In the genomic region with DNA sequence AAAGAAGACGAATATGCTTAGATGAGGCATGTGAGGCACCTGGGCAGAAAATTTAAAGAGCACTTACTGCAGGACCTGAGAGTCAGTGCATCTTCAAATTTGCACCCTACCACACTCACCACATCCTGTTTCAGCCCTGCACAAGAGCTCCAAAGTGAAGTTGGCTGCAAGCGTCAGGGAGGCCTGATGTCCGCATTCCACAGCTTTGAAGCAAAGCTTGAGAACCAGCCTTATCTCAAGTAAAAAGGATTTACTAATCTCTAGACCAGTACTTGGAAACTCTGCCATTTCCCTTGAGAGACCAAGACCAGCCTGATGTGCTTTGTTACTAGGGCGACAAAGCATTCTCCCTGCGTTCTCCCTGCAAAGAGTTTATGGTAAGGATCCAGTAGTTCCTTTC, we compare ENCODE assay signal across 8 cellular contexts. TPM values are rescaled to one million over a fixed set of nuclear protein-coding genes. Genes with fewer than 3 reads are reported as not detected.
DNase-seq lines count a peak whose midpoint lies in the region; ATAC-seq, FAIRE-seq and TF ChIP-seq lines count a peak whose summit lies in the region.

No MANE protein-coding gene starts in this region.

- no peak overlapping the region for H3K9ac ChIP-seq in HepG2 (ENCODE audit: insufficient read depth, low read depth, low read length)

- DNase-seq in T-helper 17 cell (peak in 1 of 3 donors; percentile 15), fibroblast of the aortic adventitia (ENCODE audit: low read depth) (peak; percentile 98), HepG2 (ENCODE audit: low spot score) (no peak), AG08396 (ENCODE audit: low spot score) (no peak), NCI-H2029 treated with DMSO at 0.1 percent for 48 hours (lab: John Stamatoyannopoulos, UW) (no peak), cortex of kidney (lab: John Stamatoyannopoulos, UW) (no peak)

- in situ Hi-C loops in HepG2 (cut with HindIII; ENCODE audit: extremely low pct_ligation_motif_present, low pct_unique_long_range_greater_than_20kb): loop anchor here (25.0 kb wide), 1 partner anchor 404 kb away; a partner anchor contains a TSS

- intact Hi-C loops in HepG2 (cut with micrococcal nuclease; ENCODE audit: unreplicated experiment): no loop called here

- peaks cover 31% of the 10 kb centered on the region for H3K4me1 ChIP-seq in HepG2 (ENCODE audit: insufficient read depth, low read length)

- H3K36me3 ChIP-seq in HepG2 (replicated peaks in 1 of 2; ENCODE audit: control insufficient read depth in 1 of 2, insufficient read depth in 2 of 2, low read length in 2 of 2): no peaks in the 10 kb centered on the region

- CTCF ChIA-PET in HepG2 (lab: Yijun Ruan, JAX; ENCODE audit: low intra/inter-chr PET ratio, low total read pairs): no interaction called here

- no peaks in the 10 kb centered on the region; a peak in 1 of 5 replicates for H3K27me3 ChIP-seq in HepG2 (ENCODE audit: control insufficient read depth in 1 of 2, insufficient read depth in 2 of 2, low read length in 2 of 2)

- no peak for FAIRE-seq in HepG2 (lab: Jason Lieb, UNC)

- peak overlapping the region; percentile 80 for H3K4me3 Mint-ChIP-seq in T-helper 17 cell

- no peak for TF ChIP-seq RAD21 in HepG2 (CRISPR knock-in tag; IDR thresholded peaks at IDR 0.05)

- TF ChIP-seq CTCF in fibroblast of the aortic adventitia (IDR thresholded peaks at IDR 0.05; ENCODE audit: insufficient read depth, low read length) (no peak), HepG2 (CRISPR knock-in tag; IDR thresholded peaks at IDR 0.05) (no peak)

- H3K9me3 ChIP-seq in T-helper 17 cell (ENCODE audit: control insufficient read depth, low read length, poor library complexity, severe bottlenecking): no peaks in the 10 kb centered on the region
- no peaks in the 10 kb centered on the region for H3K9me3 ChIP-seq in HepG2 (ENCODE audit: low read length)

- H2AFZ ChIP-seq in HepG2 (ENCODE audit: low read length): no peak overlapping the region

- peaks cover 28% of the 10 kb centered on the region for H3K4me1 Mint-ChIP-seq in T-helper 17 cell

- no peak overlapping the region for H3K27ac Mint-ChIP-seq in T-helper 17 cell

- H3K4me3 ChIP-seq in fibroblast of the aortic adventitia (ENCODE audit: low read depth, low read length) (no peak overlapping the region), HepG2 (replicated peaks in 1 of 3; ENCODE audit: insufficient read depth in 1 of 3, low read depth in 2 of 3, low read length in 3 of 3) (no peak overlapping the region)

- BruUV-seq in HepG2 (replicated peaks; lab: Mats Ljungman, UMichigan): no TSS peak

- 54% methylated on average over 5 of the region's 5 CpGs for WGBS in HepG2 (ENCODE audit: low lambda C conversion rate)

- TF ChIP-seq EP300 in HepG2 (IDR thresholded peaks at IDR 0.05; ENCODE audit: low read depth in 2 of 2, low read length in 2 of 2) (no peak), HepG2 (CRISPR knock-in tag; IDR thresholded peaks at IDR 0.05; ENCODE audit: borderline replicate concordance) (no peak)

- no peaks in the 10 kb centered on the region for H4K20me1 ChIP-seq in HepG2 (ENCODE audit: insufficient read depth, low read length)

- H3K4me2 ChIP-seq in HepG2 (ENCODE audit: low read depth, low read length): no peak overlapping the region

- H3K27ac ChIP-seq in HepG2 (ENCODE audit: extremely low read length, insufficient read depth, low read length): no peak overlapping the region

- TF ChIP-seq POLR2A in HepG2 (IDR thresholded peaks at IDR 0.05; ENCODE audit: insufficient read depth in 1 of 2, low read depth in 2 of 2, low read length in 2 of 2): no peak

- H3K79me2 ChIP-seq in HepG2 (ENCODE audit: insufficient read depth, low read length): peaks cover 16% of the 10 kb centered on the region

- H3K27me3 Mint-ChIP-seq in T-helper 17 cell: no peaks in the 10 kb centered on the region

- POLR2A ChIA-PET in HepG2 (lab: Yijun Ruan, JAX): interaction anchor here (1.7 kb wide), 1 partner anchor 77 kb away, joined by 4 read pairs; a partner anchor contains a TSS

- H3K36me3 Mint-ChIP-seq in T-helper 17 cell (ENCODE audit: low read depth): no peaks in the 10 kb centered on the region

- ATAC-seq in GM18858 (IDR thresholded peaks at IDR 0.05; ENCODE audit: unreplicated experiment): peak; percentile 28
- peak; percentile 58 for ATAC-seq in HG02885 (IDR thresholded peaks at IDR 0.05; ENCODE audit: poor library complexity, unreplicated experiment)
- ATAC-seq in T-helper 17 cell: peak; percentile 27
- ATAC-seq in HepG2: no peak

TF ChIP-seq in HepG2, 621 proteins besides CTCF, POLR2A, EP300 and RAD21 (continues in another document):
- TF ChIP-seq MBD4 (IDR thresholded peaks at IDR 0.05; ENCODE audit: borderline replicate concordance, low read length): no peak
- TF ChIP-seq HNRNPK (IDR thresholded peaks at IDR 0.05; ENCODE audit: low read depth, low read length, poor library complexity, severe bottlenecking): no peak
- TF ChIP-seq MED8 (CRISPR knock-in tag; IDR thresholded peaks at IDR 0.05; ENCODE audit: insufficient replicate concordance): no peak
- no peak for TF ChIP-seq ZNF138 (CRISPR knock-in tag; IDR thresholded peaks at IDR 0.05; ENCODE audit: low read depth)
- TF ChIP-seq EZH2 (conservative IDR thresholded peaks at IDR 0.05; ENCODE audit: low read depth, low read length): no peak
- no peak for TF ChIP-seq SRF (IDR thresholded peaks at IDR 0.05; ENCODE audit: low read depth, low read length)

RNA-seq across cellular contexts. Expression of a gene that starts 3.4 kb away (rescaled TPM):
- total RNA-seq in T-helper 17 cell (10 to 100 TPM; 34.2 to 40.4 TPM), fibroblast of the aortic adventitia (ENCODE audit: low replicate concordance) (77.7 and 95.7 TPM in 2 replicates), HepG2 (2016; rRNA removed; fragmentation: Illumina TruSeq; extraction: Trizol) (96.6 and 166 TPM in 2 replicates)
- total RNA-seq in HepG2 (2016; cell fraction: cytosol; rRNA removed; fragmentation: Illumina TruSeq; extraction: Trizol; ENCODE audit: low read depth): 36.4 and 45.6 TPM in 2 replicates
- 99.9 and 166 TPM in 2 replicates for total RNA-seq in HepG2 (2016; cell fraction: insoluble cytoplasmic fraction; rRNA removed; fragmentation: Illumina TruSeq; extraction: Trizol)
- 85.2 and 99.8 TPM in 2 replicates for total RNA-seq in HepG2 (2016; cell fraction: membrane; rRNA removed; fragmentation: Illumina TruSeq; extraction: Trizol)
- total RNA-seq in HepG2 (2016; cell fraction: nucleus; rRNA removed; fragmentation: Illumina TruSeq; extraction: Trizol): 44.0 and 50.3 TPM in 2 replicates
- polyA plus RNA-seq in HepG2 (2011; rRNA removed): 26.9 and 35.1 TPM in 2 replicates
- polyA plus RNA-seq in HepG2 (2011; cell fraction: cytosol; rRNA removed): 14.0 and 22.3 TPM in 2 replicates
- 9.7 and 13.3 TPM in 2 replicates for polyA plus RNA-seq in HepG2 (2011; cell fraction: nucleus; rRNA removed)
- 44.4 and 56.1 TPM in 2 replicates for polyA plus RNA-seq in HepG2 (2012)
- polyA plus RNA-seq in HepG2 (2016; cell fraction: cytosol; fragmentation: Illumina TruSeq; extraction: Trizol; ENCODE audit: low read depth): 29.3 and 47.9 TPM in 2 replicates
- 142 and 145 TPM in 2 replicates for polyA plus RNA-seq in HepG2 (2016; cell fraction: insoluble cytoplasmic fraction; fragmentation: Illumina TruSeq; extraction: Trizol; ENCODE audit: low read depth)
- polyA plus RNA-seq in HepG2 (2016; cell fraction: membrane; fragmentation: Illumina TruSeq; extraction: Trizol; ENCODE audit: low read depth): 58.2 and 68.6 TPM in 2 replicates
- 60.3 and 61.7 TPM in 2 replicates for polyA plus RNA-seq in HepG2 (2016; cell fraction: nucleus; fragmentation: Illumina TruSeq; extraction: Trizol; ENCODE audit: insufficient read depth, low read depth)
- 5.9 and 8.2 TPM in 2 replicates for polyA minus RNA-seq in HepG2 (2011; rRNA and poly(A)+ RNA removed; ENCODE audit: low replicate concordance)
- polyA minus RNA-seq in HepG2 (2011; cell fraction: cytosol; rRNA and poly(A)+ RNA removed): 58.7 and 64.4 TPM in 2 replicates
- polyA minus RNA-seq in HepG2 (2011; cell fraction: nucleus; rRNA and poly(A)+ RNA removed): 32.3 and 35.6 TPM in 2 replicates

RNA-seq across cellular contexts. Expression of a gene that starts 16.6 kb away (rescaled TPM):
- 10 to 100 TPM in 1 of 2 donors, 1 to 10 TPM in 1; 8.0 to 10.0 TPM for total RNA-seq in T-helper 17 cell
- total RNA-seq in fibroblast of the aortic adventitia (ENCODE audit: low replicate concordance): 14.9 and 22.2 TPM in 2 replicates
- 3.0 and 3.6 TPM in 2 replicates for total RNA-seq in HepG2 (2016; rRNA removed; fragmentation: Illumina TruSeq; extraction: Trizol)
- total RNA-seq in HepG2 (2016; cell fraction: cytosol; rRNA removed; fragmentation: Illumina TruSeq; extraction: Trizol; ENCODE audit: low read depth): 10.4 and 13.3 TPM in 2 replicates
- total RNA-seq in HepG2 (2016; cell fraction: insoluble cytoplasmic fraction; rRNA removed; fragmentation: Illumina TruSeq; extraction: Trizol): 2.7 and 4.7 TPM in 2 replicates
- 4.9 and 7.6 TPM in 2 replicates for total RNA-seq in HepG2 (2016; cell fraction: membrane; rRNA removed; fragmentation: Illumina TruSeq; extraction: Trizol)
- 8.9 and 14.3 TPM in 2 replicates for total RNA-seq in HepG2 (2016; cell fraction: nucleus; rRNA removed; fragmentation: Illumina TruSeq; extraction: Trizol)
- polyA plus RNA-seq in HepG2 (2011; rRNA removed): 3.8 and 5.0 TPM in 2 replicates
- 1.7 and 3.3 TPM in 2 replicates for polyA plus RNA-seq in HepG2 (2011; cell fraction: cytosol; rRNA removed)
- polyA plus RNA-seq in HepG2 (2011; cell fraction: nucleus; rRNA removed): 3.2 and 4.1 TPM in 2 replicates
- polyA plus RNA-seq in HepG2 (2012): 2.9 and 4.3 TPM in 2 replicates
- 2.8 and 4.3 TPM in 2 replicates for polyA plus RNA-seq in HepG2 (2016; cell fraction: cytosol; fragmentation: Illumina TruSeq; extraction: Trizol; ENCODE audit: low read depth)
- 2.9 and 3.8 TPM in 2 replicates for polyA plus RNA-seq in HepG2 (2016; cell fraction: insoluble cytoplasmic fraction; fragmentation: Illumina TruSeq; extraction: Trizol; ENCODE audit: low read depth)
- polyA plus RNA-seq in HepG2 (2016; cell fraction: membrane; fragmentation: Illumina TruSeq; extraction: Trizol; ENCODE audit: low read depth): 4.6 and 5.3 TPM in 2 replicates
- polyA plus RNA-seq in HepG2 (2016; cell fraction: nucleus; fragmentation: Illumina TruSeq; extraction: Trizol; ENCODE audit: insufficient read depth, low read depth): 6.4 and 7.4 TPM in 2 replicates
- polyA minus RNA-seq in HepG2 (2011; rRNA and poly(A)+ RNA removed; ENCODE audit: low replicate concordance): 0.37 and 3.8 TPM in 2 replicates
- polyA minus RNA-seq in HepG2 (2011; cell fraction: cytosol; rRNA and poly(A)+ RNA removed): 2.1 and 2.5 TPM in 2 replicates
- 36.9 and 38.0 TPM in 2 replicates for polyA minus RNA-seq in HepG2 (2011; cell fraction: nucleus; rRNA and poly(A)+ RNA removed)
